ENCODE assay signal across 25 cellular contexts in genomic region chr18:48560491-48560890, GRCh38. TPM values are rescaled to one million over a fixed set of nuclear protein-coding genes. Genes with fewer than 3 reads are reported as not detected.
DNase-seq lines count a peak whose midpoint lies in the region; ATAC-seq, FAIRE-seq and TF ChIP-seq lines count a peak whose summit lies in the region.
"Had no signal": no experiment of that assay in that cellular context is flagged by ENCODE, and none has a peak within 500 bp of the region (broad histone marks: within the 10 kb centered on the region; RNA-seq: fewer than 3 reads in every experiment).

No MANE protein-coding gene starts in this region.

- in situ Hi-C loops in HepG2 (cut with HindIII; ENCODE audit: extremely low pct_ligation_motif_present, low pct_unique_long_range_greater_than_20kb) = no loop called here

- H3K27ac Mint-ChIP-seq in osteocyte (ENCODE audit: unreplicated experiment) = peak overlapping the region; percentile 18
- no peak overlapping the region for H3K27ac Mint-ChIP-seq in activated CD4-positive, alpha-beta memory T cell treated with anti-CD3 and anti-CD28 coated beads, Interleukin-2, amount 10 ng/mL, durations not matched to agents 7 days and 5 days
- H3K27ac Mint-ChIP-seq: CD4-positive, alpha-beta memory T cell; GM23338 had no signal

- CTCF ChIA-PET in HepG2 (lab: Yijun Ruan, JAX; ENCODE audit: low intra/inter-chr PET ratio, low total read pairs) = no interaction called here
- CTCF ChIA-PET in activated CD4-positive, alpha-beta memory T cell treated with anti-CD3 and anti-CD28 coated beads, Interleukin-2, amount 10 ng/mL, durations not matched to agents 7 days and 5 days (lab: Charles Lee) = no interaction called here

- H3K79me2 ChIP-seq in HepG2 (ENCODE audit: insufficient read depth, low read length) = peaks cover 22% of the 10 kb centered on the region

- POLR2A ChIA-PET in HepG2 (lab: Yijun Ruan, JAX) = no interaction called here
- POLR2A ChIA-PET in activated CD4-positive, alpha-beta memory T cell treated with anti-CD3 and anti-CD28 coated beads, Interleukin-2, amount 10 ng/mL, durations not matched to agents 7 days and 5 days (lab: Charles Lee) = no interaction called here

- no peak overlapping the region for H3K4me3 ChIP-seq in HepG2 (replicated peaks in 1 of 3; ENCODE audit: insufficient read depth in 1 of 3, low read depth in 2 of 3, low read length in 3 of 3)
- no peak overlapping the region for H3K4me3 ChIP-seq in right lobe of liver
- no peak overlapping the region for H3K4me3 ChIP-seq in ascending aorta
- no peak overlapping the region for H3K4me3 ChIP-seq in aorta (ENCODE audit: low read length in 2 of 2)
- H3K4me3 ChIP-seq: A549; BLaER1 treated with 17β-estradiol and CSF1 and Interleukin-3, amounts not matched to agents 10 nM and 100 nM; GM23338; HAP-1 had no signal

- no peaks in the 10 kb centered on the region for H3K9me3 ChIP-seq in HepG2 (ENCODE audit: low read length)
- no peaks in the 10 kb centered on the region for H3K9me3 ChIP-seq in right lobe of liver
- peaks cover 0 to 3% of the 10 kb centered on the region in 2 donors for H3K9me3 ChIP-seq in ascending aorta
- peaks cover 2% of the 10 kb centered on the region for H3K9me3 ChIP-seq in aorta (ENCODE audit: control insufficient read depth, low read length)
- H3K9me3 ChIP-seq: A549, BE2C, HAP-1 had no signal

- H3K36me3 ChIP-seq in HepG2 (replicated peaks in 1 of 2; ENCODE audit: control insufficient read depth in 1 of 2, insufficient read depth in 2 of 2, low read length in 2 of 2) = peaks cover 0 to 10% of the 10 kb centered on the region in 2 experiments; a peak in 2 of 5 replicates
- H3K36me3 ChIP-seq in right lobe of liver = no peaks in the 10 kb centered on the region
- H3K36me3 ChIP-seq in ascending aorta = peaks cover 0 to 7% of the 10 kb centered on the region in 2 donors
- H3K36me3 ChIP-seq in aorta (ENCODE audit: control insufficient read depth in 1 of 2, insufficient read depth in 2 of 2, low read length in 1 of 2) = no peaks in the 10 kb centered on the region
- H3K36me3 ChIP-seq: BE2C, HAP-1 had no signal

- intact Hi-C loops in HepG2 (cut with micrococcal nuclease; ENCODE audit: unreplicated experiment) (no loop called here), right lobe of liver (cut with DNase I) (no loop called here), ascending aorta (cut with DNase I) (loop anchor here (5.0 kb wide), 1 partner anchor 62 kb away; no protein-coding TSS in a partner anchor), aorta (cut with DNase I) (no loop called here)

- no peak overlapping the region for H3K9ac ChIP-seq in HepG2 (ENCODE audit: insufficient read depth, low read depth, low read length)
- H3K9ac ChIP-seq: BLaER1 treated with 17β-estradiol and CSF1 and Interleukin-3, amounts not matched to agents 10 nM and 100 nM had no signal

- no peak for TF ChIP-seq RAD21 in HepG2 (CRISPR knock-in tag; IDR thresholded peaks at IDR 0.05)

- H3K36me3 Mint-ChIP-seq in osteocyte (ENCODE audit: unreplicated experiment) = peaks cover 15% of the 10 kb centered on the region
- H3K36me3 Mint-ChIP-seq in activated CD4-positive, alpha-beta memory T cell treated with anti-CD3 and anti-CD28 coated beads, Interleukin-2, amount 10 ng/mL, durations not matched to agents 7 days and 5 days (ENCODE audit: low read depth) = no peaks in the 10 kb centered on the region

- ATAC-seq in HepG2 (no peak), right lobe of liver (no peak), aorta (ENCODE audit: low FRiP score) (no peak)
- ATAC-seq: A549, GM23338 had no signal

- no peak for FAIRE-seq in HepG2 (lab: Jason Lieb, UNC)
- FAIRE-seq: A549, GM12891, GM19239 had no signal

- WGBS in HepG2 (ENCODE audit: low lambda C conversion rate) = 94% methylated on average over 7 of the region's 7 CpGs
- 86% methylated on average over 4 of the region's 7 CpGs for WGBS in right lobe of liver (ENCODE audit: insufficient coverage, low coverage, low lambda C conversion rate, missing lambda C conversion rate)
- 90 to 92% methylated on average over 7 of the region's 7 CpGs for WGBS in aorta, 2 donors

- TF ChIP-seq POLR2A in HepG2 (IDR thresholded peaks at IDR 0.05; ENCODE audit: insufficient read depth in 1 of 2, low read depth in 2 of 2, low read length in 2 of 2) (no peak), right lobe of liver (IDR thresholded peaks at IDR 0.05) (no peak)

- H2AFZ ChIP-seq in HepG2 (ENCODE audit: low read length) = no peak overlapping the region
- H2AFZ ChIP-seq: GM23338 had no signal

- H3K27ac ChIP-seq in HepG2 (ENCODE audit: extremely low read length, insufficient read depth, low read length) = no peak overlapping the region
- no peak overlapping the region for H3K27ac ChIP-seq in right lobe of liver
- peak overlapping the region; percentile 30 to 39 for H3K27ac ChIP-seq in ascending aorta
- no peak overlapping the region for H3K27ac ChIP-seq in aorta (ENCODE audit: low read depth in 1 of 2, low read length in 2 of 2)
- H3K27ac ChIP-seq: A549; BLaER1 treated with 17β-estradiol and CSF1 and Interleukin-3, amounts not matched to agents 10 nM and 100 nM had no signal

- TF ChIP-seq EP300 in HepG2 (IDR thresholded peaks at IDR 0.05; ENCODE audit: low read depth in 2 of 2, low read length in 2 of 2) = no peak
- no peak for TF ChIP-seq EP300 in HepG2 (CRISPR knock-in tag; IDR thresholded peaks at IDR 0.05; ENCODE audit: borderline replicate concordance)

- H3K4me1 ChIP-seq in HepG2 (ENCODE audit: insufficient read depth, low read length) (peaks cover 29% of the 10 kb centered on the region), right lobe of liver (peaks cover 0 to 22% (median 2%) of the 10 kb centered on the region in 4 donors), ascending aorta (peaks cover 0 to 21% of the 10 kb centered on the region in 2 donors), aorta (ENCODE audit: control insufficient read depth in 1 of 2, insufficient read depth in 2 of 2, low read length in 2 of 2) (peaks cover 0 to 3% of the 10 kb centered on the region in 2 donors)
- H3K4me1 ChIP-seq: BE2C had no signal

- no TSS peak for BruUV-seq in HepG2 (replicated peaks; lab: Mats Ljungman, UMichigan)

- no peaks in the 10 kb centered on the region for H3K9me3 Mint-ChIP-seq in osteocyte (ENCODE audit: unreplicated experiment)
- no peaks in the 10 kb centered on the region for H3K9me3 Mint-ChIP-seq in activated CD4-positive, alpha-beta memory T cell treated with anti-CD3 and anti-CD28 coated beads, Interleukin-2, amount 10 ng/mL, durations not matched to agents 7 days and 5 days
- H3K9me3 Mint-ChIP-seq: GM23338 had no signal

- H3K4me3 Mint-ChIP-seq in osteocyte (ENCODE audit: unreplicated experiment) = no peak overlapping the region
- no peak overlapping the region for H3K4me3 Mint-ChIP-seq in activated CD4-positive, alpha-beta memory T cell treated with anti-CD3 and anti-CD28 coated beads, Interleukin-2, amount 10 ng/mL, durations not matched to agents 7 days and 5 days
- H3K4me3 Mint-ChIP-seq: CD14-positive monocyte; CD4-positive, alpha-beta memory T cell; GM23338 had no signal

- H3K27me3 Mint-ChIP-seq in osteocyte (ENCODE audit: unreplicated experiment) = no peaks in the 10 kb centered on the region
- peaks cover 2% of the 10 kb centered on the region for H3K27me3 Mint-ChIP-seq in activated CD4-positive, alpha-beta memory T cell treated with anti-CD3 and anti-CD28 coated beads, Interleukin-2, amount 10 ng/mL, durations not matched to agents 7 days and 5 days

- DNase-seq in HepG2 (ENCODE audit: low spot score) = no peak
- DNase-seq in right lobe of liver = no peak
- no peak for DNase-seq in ascending aorta (ENCODE audit: low spot score in 2 of 2)
- DNase-seq in osteocyte (ENCODE audit: extremely low spot score, unreplicated experiment) = no peak
- peak; percentile 30 to 51 for DNase-seq in aorta
- no peak for DNase-seq in activated CD4-positive, alpha-beta memory T cell treated with anti-CD3 and anti-CD28 coated beads, Interleukin-2, amount 10 ng/mL, durations not matched to agents 7 days and 5 days
- no peak for DNase-seq in CD1c-positive myeloid dendritic cell (ENCODE audit: extremely low spot score)
- no peak for DNase-seq in MV-4-11 (lab: John Stamatoyannopoulos, UW)
- DNase-seq: 8988T; ACHN; AML-193; BE2C; Calu3; CD4-positive, alpha-beta memory T cell; COR-L47; DMS53; DMS79 treated with DMSO at 0.1 percent for 48 hours; GF-D8 had no signal

- TF ChIP-seq CTCF in HepG2 (CRISPR knock-in tag; IDR thresholded peaks at IDR 0.05) (no peak), right lobe of liver (IDR thresholded peaks at IDR 0.05) (no peak), ascending aorta (IDR thresholded peaks at IDR 0.05) (no peak), osteocyte (IDR thresholded peaks at IDR 0.05) (no peak)

- no peaks in the 10 kb centered on the region for H3K27me3 ChIP-seq in HepG2 (ENCODE audit: control insufficient read depth in 1 of 2, insufficient read depth in 2 of 2, low read length in 2 of 2)
- H3K27me3 ChIP-seq in right lobe of liver = no peaks in the 10 kb centered on the region
- no peaks in the 10 kb centered on the region for H3K27me3 ChIP-seq in ascending aorta
- H3K27me3 ChIP-seq in aorta (ENCODE audit: control insufficient read depth in 1 of 2, insufficient read depth in 2 of 2, low read length in 1 of 2) = no peaks in the 10 kb centered on the region
- H3K27me3 ChIP-seq: BE2C; BLaER1 treated with 17β-estradiol and CSF1 and Interleukin-3, amounts not matched to agents 10 nM and 100 nM had no signal

- no peak overlapping the region for H3K4me2 ChIP-seq in HepG2 (ENCODE audit: low read depth, low read length)
- H3K4me2 ChIP-seq: A549, GM23338 had no signal

- H4K20me1 ChIP-seq in HepG2 (ENCODE audit: insufficient read depth, low read length) = no peaks in the 10 kb centered on the region

- H3K4me1 Mint-ChIP-seq in osteocyte (ENCODE audit: unreplicated experiment) = peaks cover 77% of the 10 kb centered on the region
- H3K4me1 Mint-ChIP-seq in activated CD4-positive, alpha-beta memory T cell treated with anti-CD3 and anti-CD28 coated beads, Interleukin-2, amount 10 ng/mL, durations not matched to agents 7 days and 5 days = peaks cover 8% of the 10 kb centered on the region

RNA-seq across cellular contexts. Expression of gene CTIF, which starts 21.7 kb away (rescaled TPM):
- 13.1 and 18.2 TPM in 2 replicates for total RNA-seq in HepG2 (2016; rRNA removed; fragmentation: Illumina TruSeq; extraction: Trizol)
- 4.1 and 4.9 TPM in 2 replicates for total RNA-seq in HepG2 (2016; cell fraction: cytosol; rRNA removed; fragmentation: Illumina TruSeq; extraction: Trizol; ENCODE audit: low read depth)
- 10.5 and 19.8 TPM in 2 replicates for total RNA-seq in HepG2 (2016; cell fraction: insoluble cytoplasmic fraction; rRNA removed; fragmentation: Illumina TruSeq; extraction: Trizol)
- total RNA-seq in HepG2 (2016; cell fraction: membrane; rRNA removed; fragmentation: Illumina TruSeq; extraction: Trizol) = 7.0 and 7.8 TPM in 2 replicates
- total RNA-seq in HepG2 (2016; cell fraction: nucleus; rRNA removed; fragmentation: Illumina TruSeq; extraction: Trizol) = 22.7 and 28.6 TPM in 2 replicates
- 22.1 and 28.0 TPM in 2 replicates for polyA plus RNA-seq in HepG2 (2011; rRNA removed)
- polyA plus RNA-seq in HepG2 (2011; cell fraction: cytosol; rRNA removed) = 5.6 and 9.5 TPM in 2 replicates
- 92.5 and 147 TPM in 2 replicates for polyA plus RNA-seq in HepG2 (2011; cell fraction: nucleus; rRNA removed)
- 14.2 and 17.3 TPM in 2 replicates for polyA plus RNA-seq in HepG2 (2012)
- 2.1 and 2.2 TPM in 2 replicates for polyA plus RNA-seq in HepG2 (2016; cell fraction: cytosol; fragmentation: Illumina TruSeq; extraction: Trizol; ENCODE audit: low read depth)
- polyA plus RNA-seq in HepG2 (2016; cell fraction: insoluble cytoplasmic fraction; fragmentation: Illumina TruSeq; extraction: Trizol; ENCODE audit: low read depth) = 12.5 and 14.6 TPM in 2 replicates
- 6.0 and 6.2 TPM in 2 replicates for polyA plus RNA-seq in HepG2 (2016; cell fraction: membrane; fragmentation: Illumina TruSeq; extraction: Trizol; ENCODE audit: low read depth)
- 62.2 and 63.8 TPM in 2 replicates for polyA plus RNA-seq in HepG2 (2016; cell fraction: nucleus; fragmentation: Illumina TruSeq; extraction: Trizol; ENCODE audit: insufficient read depth, low read depth)
- polyA minus RNA-seq in HepG2 (2011; rRNA and poly(A)+ RNA removed; ENCODE audit: low replicate concordance) = 14.1 and 41.2 TPM in 2 replicates
- polyA minus RNA-seq in HepG2 (2011; cell fraction: cytosol; rRNA and poly(A)+ RNA removed) = 7.6 and 10.5 TPM in 2 replicates
- polyA minus RNA-seq in HepG2 (2011; cell fraction: nucleus; rRNA and poly(A)+ RNA removed) = 27.8 and 33.2 TPM in 2 replicates
- total RNA-seq in right lobe of liver = 10 to 100 TPM; 29.0 to 60.6 (median 43.1) TPM
- total RNA-seq in ascending aorta = 55.3 TPM
- total RNA-seq in osteocyte = 169 and 172 TPM in 2 replicates
- 100 to 1,000 TPM in 1 of 2 donors, 10 to 100 TPM in 1; 87.1 to 113 TPM for total RNA-seq in aorta
- 10 to 100 TPM; 14.4 to 99.7 TPM for polyA plus RNA-seq in aorta
- total RNA-seq in activated CD4-positive, alpha-beta memory T cell treated with anti-CD3 and anti-CD28 coated beads, Interleukin-2, amount 10 ng/mL, durations not matched to agents 7 days and 5 days = 1 to 10 TPM; 4.9 to 5.1 TPM
- polyA plus RNA-seq: CD4-positive, alpha-beta memory T cell had no signal

Comparison
In these comparisons a context has a peak if more than half of its experiments do, and no peak if none do; other contexts are left out.
1. DNase-seq: peak in aorta (2 of 2); none in HepG2 (single experiment), right lobe of liver (0 of 3), ascending aorta (0 of 2), osteocyte (single experiment), activated CD4-positive, alpha-beta memory T cell treated with anti-CD3 and anti-CD28 coated beads, Interleukin-2, amount 10 ng/mL, durations not matched to agents 7 days and 5 days (single experiment), CD1c-positive myeloid dendritic cell (single experiment) and MV-4-11 (single experiment).
2. H3K27ac ChIP-seq: peak in ascending aorta (2 of 2); none in HepG2 (single experiment), right lobe of liver (0 of 3) and aorta (0 of 2).